In the genomic region with DNA sequence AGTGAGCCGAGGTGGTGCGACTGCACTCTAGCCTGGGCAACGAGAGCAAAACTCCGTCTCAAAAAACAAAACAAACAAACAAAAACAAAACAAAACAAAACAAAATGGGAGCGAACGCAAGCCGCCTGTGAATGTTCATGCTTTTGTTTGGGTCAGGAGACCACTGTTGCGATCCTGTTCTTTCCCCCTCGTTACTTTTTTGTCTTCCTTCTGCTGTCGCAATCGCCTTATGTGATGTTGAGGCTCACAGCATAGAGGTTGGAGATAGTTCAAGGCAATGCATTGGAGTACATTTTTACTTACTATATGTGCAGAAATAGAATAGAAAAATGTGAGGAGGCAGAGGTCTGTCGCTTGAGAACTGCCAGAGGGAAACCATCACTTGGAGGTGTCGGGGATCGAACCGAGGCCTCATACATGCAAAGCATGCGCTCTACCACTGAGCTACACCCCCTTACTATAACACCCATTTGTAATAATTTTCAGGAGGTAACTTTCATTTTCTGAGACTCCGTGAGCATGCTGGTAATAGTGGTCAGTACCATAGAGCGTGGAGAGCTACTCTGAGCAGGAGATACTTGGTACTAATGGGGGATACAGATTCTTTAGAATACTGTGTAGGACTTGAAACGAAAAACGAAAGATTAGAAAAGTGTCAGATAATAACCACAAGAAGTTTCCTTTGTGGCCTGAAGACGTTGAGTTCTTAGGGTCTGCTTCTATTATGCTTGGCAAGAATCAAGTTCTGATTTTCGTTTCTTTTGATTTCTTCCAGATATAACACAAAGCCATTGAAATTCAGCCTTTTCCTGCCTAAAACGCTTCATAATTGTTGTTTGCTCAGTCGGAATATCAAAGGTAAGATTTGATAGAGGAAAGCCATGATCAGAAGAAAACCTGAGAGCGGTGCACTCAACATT, we compare ENCODE assay signal across 11 cellular contexts.
A peak's percentile ranks its signal among the peaks of the same experiment; 100 is the strongest.
DNase-seq lines count a peak whose midpoint lies in the region; ATAC-seq and TF ChIP-seq lines count a peak whose summit lies in the region.
"Had no signal": no experiment of that assay in that cellular context is flagged by ENCODE, and none has a peak within 500 bp of the region (broad histone marks: within the 10 kb centered on the region; RNA-seq: fewer than 3 reads in every experiment).

No MANE protein-coding gene starts in this region.

- H3K27me3 ChIP-seq in suprapubic skin: peaks cover 79% of the 10 kb centered on the region

- H3K27ac ChIP-seq in suprapubic skin: no peak overlapping the region

- DNase-seq in A172 (ENCODE audit: low spot score): peak; percentile 82
- peak; percentile 42 to 71 for DNase-seq in NCI-H446 (lab: John Stamatoyannopoulos, UW)
- DNase-seq in dedifferentiated amniotic fluid mesenchymal stem cell (ENCODE audit: extremely low spot score): peak; percentile 19
- no peak for DNase-seq in suprapubic skin (ENCODE audit: low spot score in 2 of 2)
- no peak for DNase-seq in cortex of kidney (lab: John Stamatoyannopoulos, UW)
- DNase-seq: GDM1, naive B cell, NCI-H1048 had no signal

- no peak for TF ChIP-seq CTCF in suprapubic skin (IDR thresholded peaks at IDR 0.05)

- no peaks in the 10 kb centered on the region for H3K36me3 Mint-ChIP-seq in stimulated activated memory B cell treated with anti-CD40 and anti-IgM and Interleukin-4, amounts not matched to agents 10 μg/mL and 1 μg/mL and 100 μg/mL, for 72 hours

- no peaks in the 10 kb centered on the region for H3K4me1 ChIP-seq in suprapubic skin

- no peaks in the 10 kb centered on the region for H3K9me3 ChIP-seq in suprapubic skin

- H3K4me3 ChIP-seq in suprapubic skin: no peak overlapping the region

- H3K4me1 Mint-ChIP-seq in stimulated activated memory B cell treated with anti-CD40 and anti-IgM and Interleukin-4, amounts not matched to agents 10 μg/mL and 1 μg/mL and 100 μg/mL, for 72 hours: no peaks in the 10 kb centered on the region

- ATAC-seq in GM19468 (IDR thresholded peaks at IDR 0.05; ENCODE audit: extremely low read depth, unreplicated experiment): peak; percentile 39
- ATAC-seq in stimulated activated memory B cell treated with anti-CD40 and anti-IgM and Interleukin-4, amounts not matched to agents 10 μg/mL and 1 μg/mL and 100 μg/mL, for 72 hours: no peak
- ATAC-seq in GM21723 (IDR thresholded peaks at IDR 0.05; ENCODE audit: unreplicated experiment): no peak

- TF ChIP-seq EP300 in suprapubic skin (IDR thresholded peaks at IDR 0.05): no peak

- H3K9me3 Mint-ChIP-seq in stimulated activated memory B cell treated with anti-CD40 and anti-IgM and Interleukin-4, amounts not matched to agents 10 μg/mL and 1 μg/mL and 100 μg/mL, for 72 hours: peaks cover 10% of the 10 kb centered on the region

- H3K27ac Mint-ChIP-seq in stimulated activated memory B cell treated with anti-CD40 and anti-IgM and Interleukin-4, amounts not matched to agents 10 μg/mL and 1 μg/mL and 100 μg/mL, for 72 hours: no peak overlapping the region
- H3K27ac Mint-ChIP-seq: naive B cell had no signal

- H3K4me3 Mint-ChIP-seq in stimulated activated memory B cell treated with anti-CD40 and anti-IgM and Interleukin-4, amounts not matched to agents 10 μg/mL and 1 μg/mL and 100 μg/mL, for 72 hours: no peak overlapping the region
- H3K4me3 Mint-ChIP-seq: naive B cell had no signal

- 37% methylated on average over 25 of the region's 25 CpGs for WGBS in suprapubic skin

- H3K27me3 Mint-ChIP-seq in stimulated activated memory B cell treated with anti-CD40 and anti-IgM and Interleukin-4, amounts not matched to agents 10 μg/mL and 1 μg/mL and 100 μg/mL, for 72 hours: peaks cover 69% of the 10 kb centered on the region

- no peak for TF ChIP-seq POLR2A in suprapubic skin (IDR thresholded peaks at IDR 0.05)

- H3K36me3 ChIP-seq in suprapubic skin: no peaks in the 10 kb centered on the region

Comparison
In these comparisons a context has a peak if more than half of its experiments do, and no peak if none do; other contexts are left out.
1. DNase-seq: peak in A172 (single experiment), NCI-H446 (2 of 2) and dedifferentiated amniotic fluid mesenchymal stem cell (single experiment); none in suprapubic skin (0 of 2) and cortex of kidney (single experiment).